ENCODE assay signal across 23 cellular contexts in the genomic region with DNA sequence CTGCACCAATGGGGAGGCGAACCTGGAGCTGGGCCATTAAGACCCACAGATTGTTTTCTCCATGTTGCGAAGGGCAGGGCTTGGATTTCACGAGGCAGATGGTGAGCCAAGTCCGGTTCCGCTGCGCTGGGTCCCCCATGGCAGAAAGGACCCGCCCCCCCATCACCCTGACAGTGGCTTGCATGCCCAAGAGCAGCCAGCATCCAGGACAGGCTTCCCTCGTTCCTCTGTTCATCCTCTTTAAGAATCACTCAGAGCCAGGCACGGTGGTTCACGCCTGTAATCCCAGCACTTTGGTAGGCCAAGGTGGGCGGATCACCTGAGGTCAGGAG. TPM values are rescaled to one million over a fixed set of nuclear protein-coding genes. Genes with fewer than 3 reads are reported as not detected.
A peak's percentile ranks its signal among the peaks of the same experiment; 100 is the strongest.
DNase-seq lines count a peak whose midpoint lies in the region; ATAC-seq, FAIRE-seq and TF ChIP-seq lines count a peak whose summit lies in the region.
"Had no signal": no experiment of that assay in that cellular context is flagged by ENCODE, and none has a peak within 500 bp of the region (broad histone marks: within the 10 kb centered on the region; RNA-seq: fewer than 3 reads in every experiment).

No MANE protein-coding gene starts in this region.

- ATAC-seq in upper lobe of right lung (no peak), GM18868 (IDR thresholded peaks at IDR 0.05; ENCODE audit: unreplicated experiment) (no peak)
- no peak for ATAC-seq in naive thymus-derived CD8-positive, alpha-beta T cell

- peak; percentile 12 for DNase-seq in cardiac septum (ENCODE audit: low spot score)
- no peak for DNase-seq in left ventricle myocardium inferior
- DNase-seq in SK-N-MC (ENCODE audit: low read depth, low spot score) = no peak
- peak; percentile 46 for DNase-seq in kidney
- DNase-seq in upper lobe of right lung = peak; percentile 39
- no peak for DNase-seq in esophagus muscularis mucosa (ENCODE audit: extremely low spot score)
- DNase-seq in naive thymus-derived CD8-positive, alpha-beta T cell = no peak
- DNase-seq: BE2C, COR-L47, DND-41, GOT3, HCEC 1CT, KG1, NCI-H1105, NCI-H146, NCI-H2029 treated with DMSO at 0.1 percent for 48 hours, NCI-H446, NCI-H526, OCI-M1 had no signal

- H3K27me3 ChIP-seq in left ventricle myocardium inferior (ENCODE audit: low read depth) (no peaks in the 10 kb centered on the region), upper lobe of right lung (no peaks in the 10 kb centered on the region), esophagus muscularis mucosa (no peaks in the 10 kb centered on the region)
- H3K27me3 ChIP-seq: BE2C had no signal

- TF ChIP-seq CTCF in left ventricle myocardium inferior (IDR thresholded peaks at IDR 0.05; ENCODE audit: borderline replicate concordance) (no peak), kidney (IDR thresholded peaks at IDR 0.05; ENCODE audit: borderline replicate concordance, extremely low read depth, insufficient read depth) (no peak), upper lobe of right lung (IDR thresholded peaks at IDR 0.05) (no peak), esophagus muscularis mucosa (IDR thresholded peaks at IDR 0.05) (no peak)

- no peak for TF ChIP-seq POLR2A in esophagus muscularis mucosa (IDR thresholded peaks at IDR 0.05; ENCODE audit: low read depth)

- no peaks in the 10 kb centered on the region for H3K9me3 Mint-ChIP-seq in naive thymus-derived CD8-positive, alpha-beta T cell
- H3K9me3 Mint-ChIP-seq: CD4-positive, alpha-beta T cell had no signal

- FAIRE-seq in kidney (lab: Jason Lieb, UNC) = no peak
- FAIRE-seq: GM12891, RCC 7860 had no signal

- no peaks in the 10 kb centered on the region for H3K36me3 ChIP-seq in left ventricle myocardium inferior
- no peaks in the 10 kb centered on the region for H3K36me3 ChIP-seq in SK-N-MC (ENCODE audit: insufficient read depth, low read length)
- no peaks in the 10 kb centered on the region for H3K36me3 ChIP-seq in kidney (ENCODE audit: control insufficient read depth in 1 of 2, insufficient read depth in 2 of 2, low read length in 2 of 2)
- H3K36me3 ChIP-seq in upper lobe of right lung = no peaks in the 10 kb centered on the region
- H3K36me3 ChIP-seq in esophagus muscularis mucosa = peaks cover 0 to 2% (median 0%) of the 10 kb centered on the region in 4 donors
- H3K36me3 ChIP-seq: BE2C had no signal

- no peak overlapping the region for H3K9ac ChIP-seq in SK-N-MC (ENCODE audit: insufficient read length)
- H3K9ac ChIP-seq in kidney (ENCODE audit: low read length in 2 of 2) = no peak overlapping the region

- H3K4me3 ChIP-seq in left ventricle myocardium inferior (no peak overlapping the region), SK-N-MC (no peak overlapping the region), kidney (ENCODE audit: low read length in 2 of 2) (no peak overlapping the region), upper lobe of right lung (no peak overlapping the region), esophagus muscularis mucosa (no peak overlapping the region)

- peaks cover 0 to 2% (median 0%) of the 10 kb centered on the region in 3 donors for H3K36me3 Mint-ChIP-seq in naive thymus-derived CD8-positive, alpha-beta T cell

- intact Hi-C loops in cardiac septum (cut with DNase I) = no loop called here
- intact Hi-C loops in left ventricle myocardium inferior (cut with micrococcal nuclease) = no loop called here
- intact Hi-C loops in kidney (cut with DNase I) = no loop called here
- intact Hi-C loops in upper lobe of right lung (cut with DNase I) = no loop called here
- intact Hi-C loops in esophagus muscularis mucosa (cut with DNase I) = no loop called here

- H3K27me3 Mint-ChIP-seq in naive thymus-derived CD8-positive, alpha-beta T cell = no peaks in the 10 kb centered on the region
- H3K27me3 Mint-ChIP-seq: CD4-positive, alpha-beta T cell had no signal

- H3K4me1 Mint-ChIP-seq in naive thymus-derived CD8-positive, alpha-beta T cell = peaks cover 17 to 57% (median 32%) of the 10 kb centered on the region in 4 donors

- TF ChIP-seq EP300 in esophagus muscularis mucosa (IDR thresholded peaks at IDR 0.05) = no peak

- 89% methylated on average over 10 of the region's 11 CpGs for WGBS in esophagus muscularis mucosa

- no peaks in the 10 kb centered on the region for H3K9me3 ChIP-seq in left ventricle myocardium inferior (replicated peaks)
- H3K9me3 ChIP-seq in SK-N-MC (ENCODE audit: low read depth, low read length) = no peaks in the 10 kb centered on the region
- no peaks in the 10 kb centered on the region for H3K9me3 ChIP-seq in kidney (ENCODE audit: control insufficient read depth in 1 of 2, low read length in 2 of 2)
- H3K9me3 ChIP-seq in upper lobe of right lung = no peaks in the 10 kb centered on the region
- no peaks in the 10 kb centered on the region for H3K9me3 ChIP-seq in esophagus muscularis mucosa
- H3K9me3 ChIP-seq: BE2C had no signal

- POLR2A ChIA-PET in naive thymus-derived CD8-positive, alpha-beta T cell (lab: Charles Lee) = no interaction called here

- H3K27ac ChIP-seq in left ventricle myocardium inferior (replicated peaks) (no peak overlapping the region), SK-N-MC (0 out of 2 replicates have a peak overlapping the region, but pooled peaks have one; percentile 74), kidney (ENCODE audit: low read depth in 2 of 2, low read length in 2 of 2) (no peak overlapping the region), upper lobe of right lung (no peak overlapping the region), esophagus muscularis mucosa (replicated peaks in 1 of 4) (no peak overlapping the region)

- H3K4me3 Mint-ChIP-seq in naive thymus-derived CD8-positive, alpha-beta T cell = no peak overlapping the region
- H3K4me3 Mint-ChIP-seq: CD4-positive, alpha-beta T cell had no signal

- H3K4me1 ChIP-seq in left ventricle myocardium inferior (peaks cover 18% of the 10 kb centered on the region), kidney (ENCODE audit: control insufficient read depth in 1 of 2, insufficient read depth in 1 of 2, low read depth in 1 of 2, low read length in 2 of 2) (no peaks in the 10 kb centered on the region), upper lobe of right lung (no peaks in the 10 kb centered on the region), esophagus muscularis mucosa (no peaks in the 10 kb centered on the region)

- H3K27ac Mint-ChIP-seq in naive thymus-derived CD8-positive, alpha-beta T cell = peak overlapping the region in 1 of 10 donors; percentile 59
- H3K27ac Mint-ChIP-seq: CD4-positive, alpha-beta T cell had no signal

RNA-seq across cellular contexts. Expression of a gene that starts 15.8 kb away (rescaled TPM):
- 6.6 TPM for total RNA-seq in cardiac septum
- 3.7 TPM for total RNA-seq in left ventricle myocardium inferior
- total RNA-seq in kidney = 16.1 TPM
- 2.9 TPM for polyA plus RNA-seq in kidney (ENCODE audit: insufficient read depth, low read depth, low replicate concordance)
- total RNA-seq in upper lobe of right lung = 14.6 TPM
- total RNA-seq in esophagus muscularis mucosa = 1 to 10 TPM; 6.5 to 9.1 (median 8.0) TPM
- total RNA-seq in naive thymus-derived CD8-positive, alpha-beta T cell = 1 to 10 TPM; 6.2 to 6.3 TPM
- polyA plus RNA-seq in naive thymus-derived CD8-positive, alpha-beta T cell = under 1 TPM; 0.14 to 0.97 (median 0.22) TPM

RNA-seq across cellular contexts. Expression of a gene that starts 37.6 kb away (rescaled TPM):
- total RNA-seq in cardiac septum (19.3 TPM), left ventricle myocardium inferior (31.0 TPM), kidney (28.1 TPM), upper lobe of right lung (60.4 TPM), esophagus muscularis mucosa (10 to 100 TPM; 10.4 to 19.3 (median 13.2) TPM)
- polyA plus RNA-seq in kidney (ENCODE audit: insufficient read depth, low read depth, low replicate concordance) = 19.6 TPM
- 100 to 1,000 TPM; 189 to 190 TPM for total RNA-seq in naive thymus-derived CD8-positive, alpha-beta T cell
- 10 to 100 TPM; 17.8 to 46.6 (median 21.4) TPM for polyA plus RNA-seq in naive thymus-derived CD8-positive, alpha-beta T cell

Comparison
In these comparisons a context has a peak if more than half of its experiments do, and no peak if none do; other contexts are left out.
1. DNase-seq: peak in cardiac septum (single experiment), kidney (single experiment) and upper lobe of right lung (single experiment); none in left ventricle myocardium inferior (single experiment), SK-N-MC (single experiment), esophagus muscularis mucosa (single experiment) and naive thymus-derived CD8-positive, alpha-beta T cell (0 of 10).